18 cellular contexts compared by ENCODE assay signal in the genomic region with DNA sequence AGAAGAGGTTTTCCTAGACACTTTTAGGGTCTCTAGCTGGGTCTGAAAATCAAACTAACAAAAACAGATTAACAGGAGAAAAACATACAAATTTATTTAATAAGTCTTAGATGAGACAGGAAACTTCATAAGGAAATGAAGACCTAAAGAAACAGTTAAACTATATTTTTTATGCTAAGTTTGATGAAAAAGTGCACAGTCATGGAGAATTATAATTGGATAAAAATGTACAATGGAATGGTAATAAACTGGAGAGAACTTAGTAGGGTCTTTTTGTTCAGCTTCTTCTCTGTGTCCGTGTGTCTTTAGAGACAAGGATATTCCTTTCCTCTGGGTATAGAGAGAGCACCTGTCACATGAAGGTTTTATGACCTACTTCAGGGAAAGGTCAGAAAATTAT.
"Had no signal": no experiment of that assay in that cellular context is flagged by ENCODE, and none has a peak within 500 bp of the region (broad histone marks: within the 10 kb centered on the region; RNA-seq: fewer than 3 reads in every experiment).

No MANE protein-coding gene starts in this region.

- H3K4me3 ChIP-seq: gastrocnemius medialis, lower lobe of right lung, ovary, right lobe of liver, vagina had no signal

- H3K27me3 ChIP-seq: gastrocnemius medialis, ovary, right lobe of liver, vagina had no signal

- H3K27ac ChIP-seq: epithelial cell of prostate, lower lobe of right lung, ovary, right lobe of liver, vagina had no signal

- DNase-seq: effector CD8-positive, alpha-beta T cell; endodermal cell; gastrocnemius medialis; head of caudate nucleus; left ventricle myocardium superior; lower lobe of right lung; natural killer cell; occipital lobe; ovary; posterior cingulate gyrus; right lobe of liver; stimulated activated CD4-positive, alpha-beta T cell treated with anti-CD3 and anti-CD28 coated beads, Interleukin-4, amount 100 ng/mL, for 4 hours; stimulated activated naive B cell treated with anti-CD40 and anti-IgM and Interleukin-4, amounts not matched to agents 10 μg/mL and 1 μg/mL and 100 μg/mL, for 72 hours had no signal

- H3K36me3 ChIP-seq: gastrocnemius medialis, lower lobe of right lung, ovary, right lobe of liver, vagina had no signal

- ATAC-seq: esophagus mucosa; left ventricle myocardium superior; lower lobe of right lung; natural killer cell; right lobe of liver; stimulated activated naive B cell treated with anti-CD40 and anti-IgM and Interleukin-4, amounts not matched to agents 10 μg/mL and 1 μg/mL and 100 μg/mL, for 72 hours had no signal

- H3K4me1 ChIP-seq: lower lobe of right lung, right lobe of liver, vagina had no signal

- FAIRE-seq: colon, keratinocyte had no signal

- H3K9me3 ChIP-seq: gastrocnemius medialis, lower lobe of right lung, ovary, right lobe of liver, vagina had no signal
